1 cellular context compared by ENCODE assay signal in genomic region chr1:198295975-198296374, GRCh38.
TF ChIP-seq lines count a peak whose summit lies in the region.

No MANE protein-coding gene starts in this region.

TF ChIP-seq in H1, 55 proteins besides CTCF, POLR2A, EP300 and RAD21 (continued from another document):
- TF ChIP-seq ATF3 (IDR thresholded peaks at IDR 0.05; ENCODE audit: insufficient read depth, low read depth, low read length), result no peak
- TF ChIP-seq CTBP2 (IDR thresholded peaks at IDR 0.05; ENCODE audit: borderline replicate concordance, insufficient read depth, insufficient read length, low read length), result no peak
- TF ChIP-seq CBX8 (IDR thresholded peaks at IDR 0.05; ENCODE audit: borderline replicate concordance, low read depth, low read length), result no peak
- TF ChIP-seq SP2 (IDR thresholded peaks at IDR 0.05; ENCODE audit: low read length), result no peak
- no peak for TF ChIP-seq NANOG (IDR thresholded peaks at IDR 0.05; ENCODE audit: insufficient read depth, low read depth, low read length, poor library complexity, severe bottlenecking)
- TF ChIP-seq TEAD4 (IDR thresholded peaks at IDR 0.05; ENCODE audit: low read depth, low read length), result no peak
- no peak for TF ChIP-seq GTF2F1 (IDR thresholded peaks at IDR 0.05; ENCODE audit: borderline replicate concordance, low read depth, low read length)
- no peak for TF ChIP-seq TBP (IDR thresholded peaks at IDR 0.05; ENCODE audit: low read depth, low read length)
- no peak for TF ChIP-seq PHF8 (conservative IDR thresholded peaks at IDR 0.05; ENCODE audit: low read depth, low read length)
- TF ChIP-seq EZH2 (IDR thresholded peaks at IDR 0.05; ENCODE audit: low read depth, low read length, severe bottlenecking), result no peak
- no peak for TF ChIP-seq CBX5 (IDR thresholded peaks at IDR 0.05; ENCODE audit: low read depth, low read length)
- TF ChIP-seq CREB1 (IDR thresholded peaks at IDR 0.05), result no peak
- TF ChIP-seq JUN (IDR thresholded peaks at IDR 0.05; ENCODE audit: low read depth, low read length), result no peak
